13 cellular contexts compared by ENCODE assay signal in genomic region chr4:173519130-173520101, GRCh38. TPM values are rescaled to one million over a fixed set of nuclear protein-coding genes. Genes with fewer than 3 reads are reported as not detected.
DNase-seq lines count a peak whose midpoint lies in the region; ATAC-seq, FAIRE-seq and TF ChIP-seq lines count a peak whose summit lies in the region.
"Had no signal": no experiment of that assay in that cellular context is flagged by ENCODE, and none has a peak within 500 bp of the region (broad histone marks: within the 10 kb centered on the region; RNA-seq: fewer than 3 reads in every experiment).

No MANE protein-coding gene starts in this region.

- H3K4me3 Mint-ChIP-seq in activated T-cell treated with anti-CD3 and anti-CD28 coated beads, Interleukin-2, amount 50 U/mL, for 72 hours, result peak overlapping the region; percentile 54 to 69

- ATAC-seq in activated T-cell treated with anti-CD3 and anti-CD28 coated beads, Interleukin-2, amount 50 U/mL, for 72 hours (replicated peaks in 1 of 2), result peak in 1 of 2 donors; percentile 47

- H3K9me3 ChIP-seq in endothelial cell of umbilical vein (replicated peaks; ENCODE audit: control insufficient read depth, insufficient read depth, low read length) (no peaks in the 10 kb centered on the region), transverse colon (no peaks in the 10 kb centered on the region), WERI-Rb-1 (ENCODE audit: severe bottlenecking) (peaks cover 5% of the 10 kb centered on the region)

- no TSS peak for BruUV-seq in endothelial cell of umbilical vein (replicated peaks; lab: Mats Ljungman, UMichigan)

- H2AFZ ChIP-seq in endothelial cell of umbilical vein (ENCODE audit: low read depth, low read length), result no peak overlapping the region
- H2AFZ ChIP-seq: parathyroid adenoma had no signal

- peaks cover 28% of the 10 kb centered on the region for H3K4me1 Mint-ChIP-seq in activated T-cell treated with anti-CD3 and anti-CD28 coated beads, Interleukin-2, amount 50 U/mL, for 72 hours (ENCODE audit: low read depth)

- TF ChIP-seq POLR2A in endothelial cell of umbilical vein (IDR thresholded peaks at IDR 0.05; ENCODE audit: low read depth, low read length) (no peak), transverse colon (IDR thresholded peaks at IDR 0.05) (no peak)

- H3K27me3 Mint-ChIP-seq in activated T-cell treated with anti-CD3 and anti-CD28 coated beads, Interleukin-2, amount 50 U/mL, for 72 hours (ENCODE audit: low read depth), result peaks cover 94% of the 10 kb centered on the region

- no peaks in the 10 kb centered on the region for H4K20me1 ChIP-seq in endothelial cell of umbilical vein (replicated peaks; ENCODE audit: control insufficient read depth, extremely low read depth, insufficient read depth, low read length)

- no peak for DNase-seq in activated T-cell treated with anti-CD3 and anti-CD28 coated beads, Interleukin-2, amount 50 U/mL, for 72 hours
- DNase-seq in activated T-cell treated with anti-CD3 and anti-CD28 coated beads, Interleukin-2, amount 50 U/mL, for 48 hours, result no peak
- DNase-seq in endothelial cell of umbilical vein (ENCODE audit: low read depth, low spot score), result no peak
- peak; percentile 70 for DNase-seq in mucosa of gallbladder (ENCODE audit: low spot score)
- DNase-seq in transverse colon, result no peak
- DNase-seq in GM19239 (ENCODE audit: insufficient read length, low spot score), result no peak
- no peak for DNase-seq in WERI-Rb-1
- no peak for DNase-seq in COLO829 (ENCODE audit: low spot score)
- DNase-seq: EL, foreskin keratinocyte had no signal

- H3K4me1 ChIP-seq in endothelial cell of umbilical vein (ENCODE audit: control insufficient read depth, extremely low read depth, insufficient read depth, low read length) (peaks cover 4% of the 10 kb centered on the region), transverse colon (peaks cover 4 to 60% (median 31%) of the 10 kb centered on the region in 4 donors)
- H3K4me1 ChIP-seq: foreskin keratinocyte, parathyroid adenoma had no signal

- H3K27me3 ChIP-seq in endothelial cell of umbilical vein (ENCODE audit: control insufficient read depth in 2 of 2, insufficient read depth in 2 of 2, low read length in 2 of 2) (peaks cover 97 to 99% of the 10 kb centered on the region in 2 experiments), transverse colon (peaks cover 100% of the 10 kb centered on the region), WERI-Rb-1 (ENCODE audit: insufficient read depth, low read depth, severe bottlenecking) (no peaks in the 10 kb centered on the region)

- H3K4me3 ChIP-seq in endothelial cell of umbilical vein (replicated peaks in 1 of 3; ENCODE audit: insufficient read depth in 1 of 3, low read depth in 1 of 3, low read length in 3 of 3), result no peak overlapping the region
- H3K4me3 ChIP-seq in transverse colon, result peak overlapping the region in 3 of 4 donors; percentile 21 to 40 (median 25)
- no peak overlapping the region for H3K4me3 ChIP-seq in WERI-Rb-1 (ENCODE audit: low read depth, low read length)

- H3K27ac ChIP-seq in endothelial cell of umbilical vein (ENCODE audit: insufficient read depth, low read depth, low read length) (no peak overlapping the region), transverse colon (peak overlapping the region; percentile 82 to 95 (median 89)), WERI-Rb-1 (no peak overlapping the region)
- H3K27ac ChIP-seq: foreskin keratinocyte, parathyroid adenoma had no signal

- CTCF ChIA-PET in endothelial cell of umbilical vein (lab: Charles Lee), result no interaction called here

- no peak overlapping the region for H3K9ac ChIP-seq in endothelial cell of umbilical vein (replicated peaks; ENCODE audit: extremely low read depth, insufficient read depth, low read length)
- H3K9ac ChIP-seq: parathyroid adenoma had no signal

- H3K36me3 Mint-ChIP-seq in activated T-cell treated with anti-CD3 and anti-CD28 coated beads, Interleukin-2, amount 50 U/mL, for 72 hours (ENCODE audit: insufficient read depth in 2 of 2), result peaks cover 7 to 9% of the 10 kb centered on the region in 2 donors

- intact Hi-C loops in endothelial cell of umbilical vein (cut with micrococcal nuclease) (no loop called here), transverse colon (cut with DNase I; ENCODE audit: low total_unique reads) (loop anchor here (5.0 kb wide), 2 partner anchors 473 to 638 kb away; no protein-coding TSS in a partner anchor)

- peaks cover 0 to 2% of the 10 kb centered on the region in 2 donors for H3K9me3 Mint-ChIP-seq in activated T-cell treated with anti-CD3 and anti-CD28 coated beads, Interleukin-2, amount 50 U/mL, for 72 hours

- dilution Hi-C loops in endothelial cell of umbilical vein (cut with MboI; ENCODE audit: extremely low pct_ligation_motif_present, low sequenced_read_pairs), result no loop called here

- TF ChIP-seq CTCF in endothelial cell of umbilical vein (IDR thresholded peaks at IDR 0.05; ENCODE audit: extremely low read depth in 1 of 2, insufficient read depth in 1 of 2, low read depth in 1 of 2, low read length in 2 of 2) (no peak), transverse colon (IDR thresholded peaks at IDR 0.05) (no peak), WERI-Rb-1 (IDR thresholded peaks at IDR 0.05; ENCODE audit: low read depth, low read length) (no peak)

- no peak overlapping the region for H3K27ac Mint-ChIP-seq in activated T-cell treated with anti-CD3 and anti-CD28 coated beads, Interleukin-2, amount 50 U/mL, for 72 hours

- no peak overlapping the region for H3K4me2 ChIP-seq in endothelial cell of umbilical vein (ENCODE audit: insufficient read depth, low read length)

- in situ Hi-C loops in transverse colon (cut with MboI; ENCODE audit: low pct_ligation_motif_present in 1 of 4, low pct_unique_long_range_greater_than_20kb in 1 of 4, low sequenced_read_pairs in 3 of 4), result loop anchor here (25.0 kb wide), 2 partner anchors 618 to 643 kb away; no protein-coding TSS in a partner anchor

- no peaks in the 10 kb centered on the region for H3K79me2 ChIP-seq in endothelial cell of umbilical vein (ENCODE audit: control insufficient read depth, insufficient read depth, low read length)
- H3K79me2 ChIP-seq: parathyroid adenoma had no signal

- no peak for FAIRE-seq in endothelial cell of umbilical vein (lab: Jason Lieb, UNC)
- FAIRE-seq in GM19239 (lab: Jason Lieb, UNC), result no peak
- FAIRE-seq: colon, GM18507 had no signal

- TF ChIP-seq EP300 in transverse colon (IDR thresholded peaks at IDR 0.05; ENCODE audit: low read depth), result no peak

- 35 to 39% methylated on average over 15 to 31 of the region's 31 CpGs for WGBS in transverse colon (ENCODE audit: low coverage in 1 of 2), 2 donors

- no peaks in the 10 kb centered on the region for H3K9me1 ChIP-seq in endothelial cell of umbilical vein (replicated peaks; ENCODE audit: control insufficient read depth, extremely low read depth, insufficient read depth, low read length)

- POLR2A ChIA-PET in endothelial cell of umbilical vein (lab: Charles Lee), result no interaction called here

- H3K36me3 ChIP-seq in endothelial cell of umbilical vein (ENCODE audit: control insufficient read depth in 2 of 2, extremely low read depth in 1 of 2, insufficient read depth in 2 of 2, low read length in 2 of 2), result no peaks in the 10 kb centered on the region
- H3K36me3 ChIP-seq in transverse colon, result no peaks in the 10 kb centered on the region
- peaks cover 6% of the 10 kb centered on the region for H3K36me3 ChIP-seq in WERI-Rb-1

TF ChIP-seq in endothelial cell of umbilical vein, 7 proteins besides CTCF, POLR2A, EP300 and RAD21:
- no peak for TF ChIP-seq MAX (IDR thresholded peaks at IDR 0.05; ENCODE audit: insufficient read depth, insufficient read length)
- TF ChIP-seq MYC (IDR thresholded peaks at IDR 0.05; ENCODE audit: low read depth, low read length), result no peak
- TF ChIP-seq EZH2 (IDR thresholded peaks at IDR 0.05; ENCODE audit: borderline replicate concordance, low read depth, low read length, severe bottlenecking), result peak; percentile 82
- TF ChIP-seq JUN (IDR thresholded peaks at IDR 0.05; ENCODE audit: borderline replicate concordance, insufficient read depth, insufficient read length, low read depth), result no peak
- TF ChIP-seq POLR2AphosphoS5 (IDR thresholded peaks at IDR 0.05; ENCODE audit: insufficient read depth, low read depth, low read length), result no peak
- TF ChIP-seq GATA2 (IDR thresholded peaks at IDR 0.05; ENCODE audit: insufficient read depth, insufficient read length, low read depth, low read length), result no peak
- no peak for TF ChIP-seq FOS (IDR thresholded peaks at IDR 0.05; ENCODE audit: borderline replicate concordance, insufficient read depth, low read length)

RNA-seq across cellular contexts. Expression of gene HAND2, which starts 10.6 kb away (rescaled TPM):
- total RNA-seq in activated T-cell treated with anti-CD3 and anti-CD28 coated beads, Interleukin-2, amount 50 U/mL, for 72 hours, result not detected
- not detected in 2 replicates for total RNA-seq in endothelial cell of umbilical vein
- not detected in 2 replicates for polyA plus RNA-seq in endothelial cell of umbilical vein
- polyA plus RNA-seq in endothelial cell of umbilical vein (2011; cell fraction: cytosol; rRNA removed), result not detected in 2 replicates
- polyA plus RNA-seq in endothelial cell of umbilical vein (2011; cell fraction: nucleus; rRNA removed), result not detected in 2 replicates
- polyA plus RNA-seq in endothelial cell of umbilical vein (2012), result not detected in 2 replicates
- polyA minus RNA-seq in endothelial cell of umbilical vein, result not detected in 2 replicates
- not detected for polyA minus RNA-seq in endothelial cell of umbilical vein (2011; cell fraction: cytosol; rRNA and poly(A)+ RNA removed)
- not detected in 2 replicates for polyA minus RNA-seq in endothelial cell of umbilical vein (2011; cell fraction: nucleus; rRNA and poly(A)+ RNA removed)
- total RNA-seq in mucosa of gallbladder, result 104 TPM
- 10 to 100 TPM; 24.6 to 87.6 (median 40.9) TPM for total RNA-seq in transverse colon
- total RNA-seq: foreskin keratinocyte had no signal
- polyA plus RNA-seq: foreskin keratinocyte had no signal

Comparison
In these comparisons a context has a peak if more than half of its experiments do, and no peak if none do; other contexts are left out.
1. H3K27ac ChIP-seq: peak in transverse colon (4 of 4); none in endothelial cell of umbilical vein (single experiment) and WERI-Rb-1 (single experiment).
2. H3K4me3 ChIP-seq: peak in transverse colon (3 of 4); none in endothelial cell of umbilical vein (0 of 3) and WERI-Rb-1 (single experiment).
3. RNA of gene HAND2, which starts 10.6 kb away (total RNA-seq): 104 TPM in mucosa of gallbladder (single experiment) and 24.6 to 87.6 TPM in transverse colon; not detected in activated T-cell treated with anti-CD3 and anti-CD28 coated beads, Interleukin-2, amount 50 U/mL, for 72 hours and not detected in endothelial cell of umbilical vein; every median in the first group is over 10 times any median in the second.